1 cellular context compared by ENCODE assay signal in the genomic region with DNA sequence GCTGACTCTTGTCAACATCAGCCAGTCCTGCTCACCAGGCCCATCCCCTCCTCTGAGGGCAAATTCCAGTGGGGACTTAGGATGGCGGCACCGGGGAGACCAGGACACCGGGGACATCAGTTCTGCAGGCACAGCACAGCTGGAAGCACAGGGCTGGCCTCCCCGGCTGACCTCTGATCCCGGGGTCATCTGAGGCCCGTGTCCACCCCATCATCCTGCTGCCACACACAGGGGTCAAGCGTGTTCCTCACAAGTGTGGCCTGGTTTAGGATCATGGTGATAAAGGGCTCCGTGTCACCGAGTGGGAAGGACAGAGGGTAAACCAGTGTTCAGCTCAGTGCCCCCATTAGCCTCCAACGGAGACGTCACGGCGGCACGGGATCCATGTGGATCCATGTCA.
TF ChIP-seq lines count a peak whose summit lies in the region.

No MANE protein-coding gene starts in this region.

TF ChIP-seq in H1, 55 proteins besides CTCF, POLR2A, EP300 and RAD21:
- TF ChIP-seq ZNF274 (IDR thresholded peaks at IDR 0.05; ENCODE audit: borderline replicate concordance, extremely low read depth, low read length) (no peak), PHF8 (conservative IDR thresholded peaks at IDR 0.05; ENCODE audit: low read depth, low read length) (no peak), KDM4A (IDR thresholded peaks at IDR 0.05; ENCODE audit: low read depth, low read length, severe bottlenecking) (no peak), NANOG (IDR thresholded peaks at IDR 0.05; ENCODE audit: insufficient read depth, low read depth, low read length, poor library complexity, severe bottlenecking) (no peak), TAF7 (optimal IDR thresholded peaks at IDR 0.05; ENCODE audit: borderline replicate concordance, low read depth, low read length) (no peak), TBP (IDR thresholded peaks at IDR 0.05; ENCODE audit: low read depth, low read length) (no peak), CBX8 (IDR thresholded peaks at IDR 0.05; ENCODE audit: borderline replicate concordance, low read depth, low read length) (no peak), YY1 (IDR thresholded peaks at IDR 0.05; ENCODE audit: low read depth, low read length) (no peak), HDAC6 (IDR thresholded peaks at IDR 0.05; ENCODE audit: low read depth, low read length) (no peak), RXRA (IDR thresholded peaks at IDR 0.05; ENCODE audit: insufficient read depth, low read depth, low read length) (no peak), CHD1 (IDR thresholded peaks at IDR 0.05; ENCODE audit: low read depth, low read length) (no peak), GABPA (IDR thresholded peaks at IDR 0.05; ENCODE audit: borderline replicate concordance, insufficient read depth, low read length) (no peak), CHD2 (IDR thresholded peaks at IDR 0.05; ENCODE audit: low read length) (no peak), BACH1 (IDR thresholded peaks at IDR 0.05; ENCODE audit: low read length) (no peak), NRF1 (IDR thresholded peaks at IDR 0.05; ENCODE audit: low read depth, low read length) (no peak), EGR1 (IDR thresholded peaks at IDR 0.05; ENCODE audit: borderline replicate concordance, low read depth, low read length) (no peak)
- TF ChIP-seq, protein P1, sequence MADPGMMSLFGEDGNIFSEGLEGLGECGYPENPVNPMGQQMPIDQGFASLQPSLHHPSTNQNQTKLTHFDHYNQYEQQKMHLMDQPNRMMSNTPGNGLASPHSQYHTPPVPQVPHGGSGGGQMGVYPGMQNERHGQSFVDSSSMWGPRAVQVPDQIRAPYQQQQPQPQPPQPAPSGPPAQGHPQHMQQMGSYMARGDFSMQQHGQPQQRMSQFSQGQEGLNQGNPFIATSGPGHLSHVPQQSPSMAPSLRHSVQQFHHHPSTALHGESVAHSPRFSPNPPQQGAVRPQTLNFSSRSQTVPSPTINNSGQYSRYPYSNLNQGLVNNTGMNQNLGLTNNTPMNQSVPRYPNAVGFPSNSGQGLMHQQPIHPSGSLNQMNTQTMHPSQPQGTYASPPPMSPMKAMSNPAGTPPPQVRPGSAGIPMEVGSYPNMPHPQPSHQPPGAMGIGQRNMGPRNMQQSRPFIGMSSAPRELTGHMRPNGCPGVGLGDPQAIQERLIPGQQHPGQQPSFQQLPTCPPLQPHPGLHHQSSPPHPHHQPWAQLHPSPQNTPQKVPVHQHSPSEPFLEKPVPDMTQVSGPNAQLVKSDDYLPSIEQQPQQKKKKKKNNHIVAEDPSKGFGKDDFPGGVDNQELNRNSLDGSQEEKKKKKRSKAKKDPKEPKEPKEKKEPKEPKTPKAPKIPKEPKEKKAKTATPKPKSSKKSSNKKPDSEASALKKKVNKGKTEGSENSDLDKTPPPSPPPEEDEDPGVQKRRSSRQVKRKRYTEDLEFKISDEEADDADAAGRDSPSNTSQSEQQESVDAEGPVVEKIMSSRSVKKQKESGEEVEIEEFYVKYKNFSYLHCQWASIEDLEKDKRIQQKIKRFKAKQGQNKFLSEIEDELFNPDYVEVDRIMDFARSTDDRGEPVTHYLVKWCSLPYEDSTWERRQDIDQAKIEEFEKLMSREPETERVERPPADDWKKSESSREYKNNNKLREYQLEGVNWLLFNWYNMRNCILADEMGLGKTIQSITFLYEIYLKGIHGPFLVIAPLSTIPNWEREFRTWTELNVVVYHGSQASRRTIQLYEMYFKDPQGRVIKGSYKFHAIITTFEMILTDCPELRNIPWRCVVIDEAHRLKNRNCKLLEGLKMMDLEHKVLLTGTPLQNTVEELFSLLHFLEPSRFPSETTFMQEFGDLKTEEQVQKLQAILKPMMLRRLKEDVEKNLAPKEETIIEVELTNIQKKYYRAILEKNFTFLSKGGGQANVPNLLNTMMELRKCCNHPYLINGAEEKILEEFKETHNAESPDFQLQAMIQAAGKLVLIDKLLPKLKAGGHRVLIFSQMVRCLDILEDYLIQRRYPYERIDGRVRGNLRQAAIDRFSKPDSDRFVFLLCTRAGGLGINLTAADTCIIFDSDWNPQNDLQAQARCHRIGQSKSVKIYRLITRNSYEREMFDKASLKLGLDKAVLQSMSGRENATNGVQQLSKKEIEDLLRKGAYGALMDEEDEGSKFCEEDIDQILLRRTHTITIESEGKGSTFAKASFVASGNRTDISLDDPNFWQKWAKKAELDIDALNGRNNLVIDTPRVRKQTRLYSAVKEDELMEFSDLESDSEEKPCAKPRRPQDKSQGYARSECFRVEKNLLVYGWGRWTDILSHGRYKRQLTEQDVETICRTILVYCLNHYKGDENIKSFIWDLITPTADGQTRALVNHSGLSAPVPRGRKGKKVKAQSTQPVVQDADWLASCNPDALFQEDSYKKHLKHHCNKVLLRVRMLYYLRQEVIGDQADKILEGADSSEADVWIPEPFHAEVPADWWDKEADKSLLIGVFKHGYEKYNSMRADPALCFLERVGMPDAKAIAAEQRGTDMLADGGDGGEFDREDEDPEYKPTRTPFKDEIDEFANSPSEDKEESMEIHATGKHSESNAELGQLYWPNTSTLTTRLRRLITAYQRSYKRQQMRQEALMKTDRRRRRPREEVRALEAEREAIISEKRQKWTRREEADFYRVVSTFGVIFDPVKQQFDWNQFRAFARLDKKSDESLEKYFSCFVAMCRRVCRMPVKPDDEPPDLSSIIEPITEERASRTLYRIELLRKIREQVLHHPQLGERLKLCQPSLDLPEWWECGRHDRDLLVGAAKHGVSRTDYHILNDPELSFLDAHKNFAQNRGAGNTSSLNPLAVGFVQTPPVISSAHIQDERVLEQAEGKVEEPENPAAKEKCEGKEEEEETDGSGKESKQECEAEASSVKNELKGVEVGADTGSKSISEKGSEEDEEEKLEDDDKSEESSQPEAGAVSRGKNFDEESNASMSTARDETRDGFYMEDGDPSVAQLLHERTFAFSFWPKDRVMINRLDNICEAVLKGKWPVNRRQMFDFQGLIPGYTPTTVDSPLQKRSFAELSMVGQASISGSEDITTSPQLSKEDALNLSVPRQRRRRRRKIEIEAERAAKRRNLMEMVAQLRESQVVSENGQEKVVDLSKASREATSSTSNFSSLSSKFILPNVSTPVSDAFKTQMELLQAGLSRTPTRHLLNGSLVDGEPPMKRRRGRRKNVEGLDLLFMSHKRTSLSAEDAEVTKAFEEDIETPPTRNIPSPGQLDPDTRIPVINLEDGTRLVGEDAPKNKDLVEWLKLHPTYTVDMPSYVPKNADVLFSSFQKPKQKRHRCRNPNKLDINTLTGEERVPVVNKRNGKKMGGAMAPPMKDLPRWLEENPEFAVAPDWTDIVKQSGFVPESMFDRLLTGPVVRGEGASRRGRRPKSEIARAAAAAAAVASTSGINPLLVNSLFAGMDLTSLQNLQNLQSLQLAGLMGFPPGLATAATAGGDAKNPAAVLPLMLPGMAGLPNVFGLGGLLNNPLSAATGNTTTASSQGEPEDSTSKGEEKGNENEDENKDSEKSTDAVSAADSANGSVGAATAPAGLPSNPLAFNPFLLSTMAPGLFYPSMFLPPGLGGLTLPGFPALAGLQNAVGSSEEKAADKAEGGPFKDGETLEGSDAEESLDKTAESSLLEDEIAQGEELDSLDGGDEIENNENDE (IDR thresholded peaks at IDR 0.05; ENCODE audit: insufficient replicate concordance, low read length), result no peak
